ENCODE assay signal across 34 cellular contexts in genomic region chr6:164861964-164862363, GRCh38.
"Had no signal": no experiment of that assay in that cellular context is flagged by ENCODE, and none has a peak within 500 bp of the region (broad histone marks: within the 10 kb centered on the region; RNA-seq: fewer than 3 reads in every experiment).

No MANE protein-coding gene starts in this region.

- ATAC-seq: activated CD8-positive, alpha-beta T cell treated with anti-CD3 and anti-CD28 coated beads for 36 hours; activated naive CD8-positive, alpha-beta T cell treated with anti-CD3 and anti-CD28 coated beads, Interleukin-2, amount 50 U/mL, for 24 hours had no signal

- H3K36me3 ChIP-seq: ascending aorta, cardiac muscle cell had no signal

- H3K27ac ChIP-seq: ascending aorta, cardiac muscle cell, VCaP had no signal

- H3K36me3 Mint-ChIP-seq: activated CD4-positive, alpha-beta memory T cell treated with anti-CD3 and anti-CD28 coated beads for 36 hours; activated naive CD4-positive, alpha-beta T cell treated with anti-CD3 and anti-CD28 coated beads, Interleukin-2, amount 10 ng/mL, durations not matched to agents 7 days and 5 days; activated naive CD4-positive, alpha-beta T cell treated with anti-CD3 and anti-CD28 coated beads, Interleukin-2, amount 50 U/mL, for 24 hours; activated naive CD8-positive, alpha-beta T cell; activated naive CD8-positive, alpha-beta T cell treated with anti-CD3 and anti-CD28 coated beads, Interleukin-2, amount 10 ng/mL, durations not matched to agents 7 days and 5 days had no signal

- H3K27me3 Mint-ChIP-seq: activated B cell treated with CpG ODN at 0.5 μM for 24 hours; activated CD4-positive, alpha-beta memory T cell treated with anti-CD3 and anti-CD28 coated beads for 36 hours; activated CD4-positive, alpha-beta T cell treated with anti-CD3 and anti-CD28 coated beads, Interleukin-2, amount 10 ng/mL, durations not matched to agents 24 days and 14 days; activated CD8-positive, alpha-beta T cell treated with anti-CD3 and anti-CD28 coated beads for 36 hours; activated naive CD4-positive, alpha-beta T cell treated with anti-CD3 and anti-CD28 coated beads, Interleukin-2, amount 10 ng/mL, durations not matched to agents 7 days and 5 days; activated naive CD4-positive, alpha-beta T cell treated with anti-CD3 and anti-CD28 coated beads, Interleukin-2, amount 50 U/mL, for 24 hours; activated naive CD8-positive, alpha-beta T cell; activated naive CD8-positive, alpha-beta T cell treated with anti-CD3 and anti-CD28 coated beads, Interleukin-2, amount 10 ng/mL, durations not matched to agents 7 days and 5 days; activated naive CD8-positive, alpha-beta T cell treated with anti-CD3 and anti-CD28 coated beads, Interleukin-2, amount 50 U/mL, for 24 hours; central memory CD8-positive, alpha-beta T cell had no signal

- H3K9me3 ChIP-seq: ascending aorta had no signal

- H3K27me3 ChIP-seq: ascending aorta, cardiac muscle cell had no signal

- H3K4me1 ChIP-seq: ascending aorta had no signal

- H3K4me3 Mint-ChIP-seq: activated B cell treated with CpG ODN at 0.5 μM for 24 hours; activated CD4-positive, alpha-beta memory T cell treated with anti-CD3 and anti-CD28 coated beads for 36 hours; activated CD4-positive, alpha-beta T cell treated with anti-CD3 and anti-CD28 coated beads, Interleukin-2, amount 10 ng/mL, durations not matched to agents 24 days and 14 days; activated CD8-positive, alpha-beta T cell treated with anti-CD3 and anti-CD28 coated beads for 36 hours; activated naive CD4-positive, alpha-beta T cell treated with anti-CD3 and anti-CD28 coated beads, Interleukin-2, amount 10 ng/mL, durations not matched to agents 7 days and 5 days; activated naive CD4-positive, alpha-beta T cell treated with anti-CD3 and anti-CD28 coated beads, Interleukin-2, amount 50 U/mL, for 24 hours; activated naive CD8-positive, alpha-beta T cell; activated naive CD8-positive, alpha-beta T cell treated with anti-CD3 and anti-CD28 coated beads, Interleukin-2, amount 10 ng/mL, durations not matched to agents 7 days and 5 days; activated naive CD8-positive, alpha-beta T cell treated with anti-CD3 and anti-CD28 coated beads, Interleukin-2, amount 50 U/mL, for 24 hours; brain; central memory CD8-positive, alpha-beta T cell; T-helper 1 cell treated with Interleukin-12 subunit alpha and Interleukin-12 subunit beta and Interleukin-4 antibody, amounts not matched to agents 30 μg/mL and 1 μg/mL, for 36 hours; T-helper 2 cell treated with Interferon-gamma antibody and Interleukin-4, amounts not matched to agents 5 μg/mL and 100 μg/mL, for 36 hours had no signal

- H3K27ac Mint-ChIP-seq: activated B cell treated with CpG ODN at 0.5 μM for 24 hours; activated CD4-positive, alpha-beta memory T cell treated with anti-CD3 and anti-CD28 coated beads for 36 hours; activated CD4-positive, alpha-beta T cell treated with anti-CD3 and anti-CD28 coated beads, Interleukin-2, amount 10 ng/mL, durations not matched to agents 24 days and 14 days; activated CD8-positive, alpha-beta T cell treated with anti-CD3 and anti-CD28 coated beads for 36 hours; activated naive CD4-positive, alpha-beta T cell treated with anti-CD3 and anti-CD28 coated beads, Interleukin-2, amount 10 ng/mL, durations not matched to agents 7 days and 5 days; activated naive CD4-positive, alpha-beta T cell treated with anti-CD3 and anti-CD28 coated beads, Interleukin-2, amount 50 U/mL, for 24 hours; activated naive CD8-positive, alpha-beta T cell; activated naive CD8-positive, alpha-beta T cell treated with anti-CD3 and anti-CD28 coated beads, Interleukin-2, amount 10 ng/mL, durations not matched to agents 7 days and 5 days; activated naive CD8-positive, alpha-beta T cell treated with anti-CD3 and anti-CD28 coated beads, Interleukin-2, amount 50 U/mL, for 24 hours; activated T-helper 2 cell treated with anti-CD3 and anti-CD28 coated beads, Interferon-gamma antibody, Interleukin-2, Interleukin-4, amounts not matched to agents 10 μg/mL and 5 μg/mL and 100 μg/mL, durations not matched to agents 14 hours and 24 hours and 36 hours; brain; T-helper 1 cell treated with Interleukin-12 subunit alpha and Interleukin-12 subunit beta and Interleukin-4 antibody, amounts not matched to agents 30 μg/mL and 1 μg/mL, for 36 hours; T-helper 2 cell treated with Interferon-gamma antibody and Interleukin-4, amounts not matched to agents 5 μg/mL and 100 μg/mL, for 36 hours had no signal

- DNase-seq: activated B cell treated with CpG ODN at 0.5 μM for 24 hours; activated CD4-positive, alpha-beta memory T cell treated with anti-CD3 and anti-CD28 coated beads for 36 hours; activated CD4-positive, alpha-beta T cell treated with anti-CD3 and anti-CD28 coated beads for 4 hours; activated CD4-positive, alpha-beta T cell treated with anti-CD3 and anti-CD28 coated beads, Interleukin-2, amount 10 ng/mL, durations not matched to agents 24 days and 14 days; activated CD4-positive, alpha-beta T cell treated with anti-CD3 and anti-CD28 coated beads, Interleukin-2, amount 50 U/mL, for 1 hour; activated CD4-positive, alpha-beta T cell treated with anti-CD3 and anti-CD28 coated beads, Interleukin-2, amount 50 U/mL, for 4 hours; activated CD4-positive, CD25-positive, alpha-beta regulatory T cell treated with anti-CD3 and anti-CD28 coated beads, Interleukin-2, amount 50 U/mL, for 72 hours; activated CD8-positive, alpha-beta memory T cell treated with anti-CD3 and anti-CD28 coated beads, Interleukin-2, amount 50 U/mL, for 4 hours; activated CD8-positive, alpha-beta T cell treated with anti-CD3 and anti-CD28 coated beads for 36 hours; activated effector memory CD4-positive, alpha-beta T cell treated with Interleukin-2 at 50 U/mL for 16 hours; activated gamma-delta T cell; activated naive CD4-positive, alpha-beta T cell treated with anti-CD3 and anti-CD28 coated beads, Interleukin-2, amount 10 ng/mL, durations not matched to agents 7 days and 5 days; activated naive CD4-positive, alpha-beta T cell treated with Interleukin-2 at 50 U/mL for 16 hours; activated naive CD8-positive, alpha-beta T cell treated with anti-CD3 and anti-CD28 coated beads, Interleukin-2, amount 10 ng/mL, durations not matched to agents 7 days and 5 days; activated naive CD8-positive, alpha-beta T cell treated with anti-CD3 and anti-CD28 coated beads, Interleukin-2, amount 50 U/mL, for 24 hours; activated T-cell treated with anti-CD3 and anti-CD28 coated beads for 4 hours; activated T-cell treated with anti-CD3 and anti-CD28 coated beads, Interleukin-2, amount 50 U/mL, for 1 hour; activated T-cell treated with anti-CD3 and anti-CD28 coated beads, Interleukin-2, amount 50 U/mL, for 48 hours; amygdala; anterior cingulate cortex; caudate nucleus; cerebellar nuclear complex; T-helper 2 cell; T-helper 9 cell had no signal

- H3K4me3 ChIP-seq: ascending aorta, cardiac muscle cell had no signal

- H3K4me1 Mint-ChIP-seq: activated B cell treated with CpG ODN at 0.5 μM for 24 hours; activated CD4-positive, alpha-beta T cell treated with anti-CD3 and anti-CD28 coated beads, Interleukin-2, amount 10 ng/mL, durations not matched to agents 24 days and 14 days; activated naive CD4-positive, alpha-beta T cell treated with anti-CD3 and anti-CD28 coated beads, Interleukin-2, amount 10 ng/mL, durations not matched to agents 7 days and 5 days; activated naive CD4-positive, alpha-beta T cell treated with anti-CD3 and anti-CD28 coated beads, Interleukin-2, amount 50 U/mL, for 24 hours; activated naive CD8-positive, alpha-beta T cell treated with anti-CD3 and anti-CD28 coated beads, Interleukin-2, amount 10 ng/mL, durations not matched to agents 7 days and 5 days; activated naive CD8-positive, alpha-beta T cell treated with anti-CD3 and anti-CD28 coated beads, Interleukin-2, amount 50 U/mL, for 24 hours; central memory CD8-positive, alpha-beta T cell had no signal

- H3K9me3 Mint-ChIP-seq: activated CD4-positive, alpha-beta memory T cell treated with anti-CD3 and anti-CD28 coated beads for 36 hours; activated CD4-positive, alpha-beta T cell treated with anti-CD3 and anti-CD28 coated beads, Interleukin-2, amount 10 ng/mL, durations not matched to agents 24 days and 14 days; activated naive CD4-positive, alpha-beta T cell treated with anti-CD3 and anti-CD28 coated beads, Interleukin-2, amount 50 U/mL, for 24 hours had no signal
